Comparison of ENCODE assay signal across 22 cellular contexts in the genomic region with DNA sequence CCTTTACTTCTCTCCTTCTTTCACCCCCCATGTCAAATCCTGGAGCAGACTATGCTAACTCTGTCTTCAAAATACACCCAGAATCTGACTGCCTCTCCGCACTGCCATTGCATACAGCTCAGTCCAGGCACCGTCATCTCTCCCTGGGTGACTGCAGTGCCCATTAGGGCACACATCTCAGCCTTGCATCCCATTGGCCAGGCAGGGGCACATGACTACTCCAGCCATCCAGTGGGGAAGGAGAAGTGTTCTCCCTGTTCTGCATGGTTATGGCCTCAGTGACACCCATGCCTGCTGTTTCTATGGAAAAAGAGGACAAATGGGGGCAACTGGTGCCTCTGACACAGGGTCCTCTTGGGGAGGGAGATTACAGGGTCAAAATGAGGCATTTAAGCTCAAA.
DNase-seq lines count a peak whose midpoint lies in the region; ATAC-seq and TF ChIP-seq lines count a peak whose summit lies in the region.
"Had no signal": no experiment of that assay in that cellular context is flagged by ENCODE, and none has a peak within 500 bp of the region (broad histone marks: within the 10 kb centered on the region; RNA-seq: fewer than 3 reads in every experiment).

No MANE protein-coding gene starts in this region.

- no peaks in the 10 kb centered on the region for H3K36me3 Mint-ChIP-seq in activated T-helper 17 cell treated with anti-CD3 and anti-CD28 coated beads, Interleukin-2, amount 50 U/mL, for 72 hours (ENCODE audit: low read depth)
- H3K36me3 Mint-ChIP-seq in glutamatergic neuron (ENCODE audit: unreplicated experiment): peaks cover 11% of the 10 kb centered on the region

- 88 to 98% (median 91%) methylated on average over 2 of the region's 2 CpGs for WGBS in spleen, 5 donors

- intact Hi-C loops in spleen (cut with DNase I; ENCODE audit: low total_unique reads): no loop called here

- ATAC-seq in activated T-helper 17 cell treated with anti-CD3 and anti-CD28 coated beads, Interleukin-2, amount 50 U/mL, for 72 hours (replicated peaks): no peak
- ATAC-seq in HG02571 (IDR thresholded peaks at IDR 0.05; ENCODE audit: unreplicated experiment): no peak

- no peaks in the 10 kb centered on the region for H3K9me3 Mint-ChIP-seq in activated T-helper 17 cell treated with anti-CD3 and anti-CD28 coated beads, Interleukin-2, amount 50 U/mL, for 72 hours
- peaks cover 7% of the 10 kb centered on the region for H3K9me3 Mint-ChIP-seq in glutamatergic neuron (ENCODE audit: unreplicated experiment)
- H3K9me3 Mint-ChIP-seq: HFFc6 had no signal

- TF ChIP-seq CTCF in Peyer's patch (IDR thresholded peaks at IDR 0.05): no peak
- TF ChIP-seq CTCF in spleen (IDR thresholded peaks at IDR 0.05 in 8 of 11, conservative IDR thresholded peaks at IDR 0.05 in 3 of 11): no peak
- no peak for TF ChIP-seq CTCF in glutamatergic neuron (IDR thresholded peaks at IDR 0.05; ENCODE audit: partially characterized antibody, unreplicated experiment)

- DNase-seq in activated CD8-positive, alpha-beta memory T cell treated with anti-CD3 and anti-CD28 coated beads, Interleukin-2, amount 50 U/mL, for 48 hours: peak; percentile 4
- no peak for DNase-seq in activated CD8-positive, alpha-beta memory T cell treated with anti-CD3 and anti-CD28 coated beads, Interleukin-2, amount 50 U/mL, for 4 hours
- DNase-seq in Peyer's patch (peak; percentile 6 to 15 (median 6)), iPS-NIHi7 (ENCODE audit: extremely low spot score) (peak; percentile 6), spleen (peak; percentile 21), glutamatergic neuron (no peak)
- DNase-seq: 8988T, AML-193, DMS79, HFFc6, KBM-7, MM.1S, NCI-H1048, NCI-H1417 treated with DMSO at 0.1 percent for 48 hours, NCI-H187 treated with DMSO at 0.1 percent for 48 hours, NCI-H2107, NCI-H510A treated with DMSO at 0.1 percent for 48 hours, NCI-H748 treated with DMSO at 0.1 percent for 48 hours, SJCRH30 had no signal

- H3K4me3 ChIP-seq in Peyer's patch: no peak overlapping the region
- H3K4me3 ChIP-seq in spleen: no peak overlapping the region
- H3K4me3 ChIP-seq: SJCRH30 had no signal

- H3K27ac Mint-ChIP-seq in activated T-helper 17 cell treated with anti-CD3 and anti-CD28 coated beads, Interleukin-2, amount 50 U/mL, for 72 hours: no peak overlapping the region
- H3K27ac Mint-ChIP-seq in glutamatergic neuron (ENCODE audit: unreplicated experiment): no peak overlapping the region
- H3K27ac Mint-ChIP-seq: HFFc6 had no signal

- peaks cover 12% of the 10 kb centered on the region for H3K27me3 Mint-ChIP-seq in activated T-helper 17 cell treated with anti-CD3 and anti-CD28 coated beads, Interleukin-2, amount 50 U/mL, for 72 hours
- H3K27me3 Mint-ChIP-seq in glutamatergic neuron (ENCODE audit: unreplicated experiment): peaks cover 4% of the 10 kb centered on the region

- no peaks in the 10 kb centered on the region for H3K4me1 Mint-ChIP-seq in activated T-helper 17 cell treated with anti-CD3 and anti-CD28 coated beads, Interleukin-2, amount 50 U/mL, for 72 hours
- no peaks in the 10 kb centered on the region for H3K4me1 Mint-ChIP-seq in glutamatergic neuron (ENCODE audit: low read depth, unreplicated experiment)

- TF ChIP-seq POLR2A in Peyer's patch (IDR thresholded peaks at IDR 0.05): no peak
- no peak for TF ChIP-seq POLR2A in spleen (IDR thresholded peaks at IDR 0.05)

- H3K27me3 ChIP-seq in Peyer's patch (no peaks in the 10 kb centered on the region), spleen (replicated peaks in 1 of 7) (peaks cover 0 to 5% (median 0%) of the 10 kb centered on the region in 7 donors)
- H3K27me3 ChIP-seq: SJCRH30 had no signal

- H3K27ac ChIP-seq in Peyer's patch (no peak overlapping the region), spleen (no peak overlapping the region)
- H3K27ac ChIP-seq: C4-2B, SJCRH30 had no signal

- H3K36me3 ChIP-seq in Peyer's patch (no peaks in the 10 kb centered on the region), spleen (no peaks in the 10 kb centered on the region)
- H3K36me3 ChIP-seq: SJCRH30 had no signal

- H3K4me1 ChIP-seq in Peyer's patch (no peaks in the 10 kb centered on the region), spleen (no peaks in the 10 kb centered on the region)
- H3K4me1 ChIP-seq: SJCRH30 had no signal

- H3K4me3 Mint-ChIP-seq in activated T-helper 17 cell treated with anti-CD3 and anti-CD28 coated beads, Interleukin-2, amount 50 U/mL, for 72 hours: no peak overlapping the region
- H3K4me3 Mint-ChIP-seq in glutamatergic neuron (ENCODE audit: unreplicated experiment): no peak overlapping the region
- H3K4me3 Mint-ChIP-seq: HFFc6 had no signal

- H3K9me3 ChIP-seq in Peyer's patch: no peaks in the 10 kb centered on the region
- peaks cover 0 to 3% (median 0%) of the 10 kb centered on the region in 8 donors for H3K9me3 ChIP-seq in spleen
- H3K9me3 ChIP-seq: SJCRH30 had no signal

Comparison
In these comparisons a context has a peak if more than half of its experiments do, and no peak if none do; other contexts are left out.
1. DNase-seq: peak in activated CD8-positive, alpha-beta memory T cell treated with anti-CD3 and anti-CD28 coated beads, Interleukin-2, amount 50 U/mL, for 48 hours (single experiment), Peyer's patch (3 of 3), iPS-NIHi7 (single experiment) and spleen (single experiment); none in activated CD8-positive, alpha-beta memory T cell treated with anti-CD3 and anti-CD28 coated beads, Interleukin-2, amount 50 U/mL, for 4 hours (single experiment) and glutamatergic neuron (single experiment).